ENCODE assay signal across 8 cellular contexts in the genomic region with DNA sequence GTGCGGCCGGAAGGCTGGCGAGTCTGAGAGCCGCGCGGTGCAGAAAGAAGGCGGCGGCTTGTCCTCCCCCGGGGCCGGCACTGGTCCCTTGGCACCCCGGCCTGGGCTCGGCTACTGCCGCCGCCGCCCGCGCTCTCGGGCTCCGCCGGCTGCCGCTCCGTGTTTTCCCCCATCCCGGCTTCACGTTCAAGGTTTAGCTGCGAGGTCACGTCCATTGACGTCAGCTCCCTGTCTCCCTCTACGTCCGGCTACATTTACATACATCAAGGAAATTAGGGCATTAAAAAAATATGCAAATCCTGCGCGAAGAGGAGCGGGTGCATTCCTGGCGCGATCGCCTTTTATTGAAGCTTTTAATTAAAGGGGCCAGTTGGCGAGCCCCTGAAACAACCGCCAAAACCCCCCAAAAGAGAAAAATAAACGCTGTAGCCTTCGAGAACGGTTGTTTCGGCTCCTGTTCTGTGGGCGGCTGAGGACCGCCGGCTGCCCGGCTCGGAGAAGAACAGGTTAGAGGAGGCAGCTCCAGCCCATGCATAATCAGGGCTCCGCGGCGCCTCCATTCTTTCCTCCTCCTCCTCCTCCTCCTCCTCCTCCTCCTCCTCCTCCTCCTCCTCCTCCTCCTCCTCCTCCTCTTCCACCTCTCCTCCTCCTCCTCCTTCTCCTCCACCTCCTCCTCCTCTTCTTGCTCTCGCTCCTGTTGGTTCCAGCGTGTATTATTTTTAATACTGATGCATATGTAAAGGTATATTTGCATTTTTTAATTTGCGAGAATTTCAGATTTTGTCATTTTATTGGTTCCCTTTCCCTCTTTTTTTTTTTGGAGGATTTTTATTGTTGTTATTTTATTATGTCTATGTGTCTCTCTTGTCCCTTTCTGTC.
DNase-seq lines count a peak whose midpoint lies in the region; ATAC-seq and TF ChIP-seq lines count a peak whose summit lies in the region.

No MANE protein-coding gene starts in this region.

- no peak overlapping the region for H3K27ac ChIP-seq in right atrium auricular region

- H3K36me3 ChIP-seq in right atrium auricular region, result no peaks in the 10 kb centered on the region

- H3K4me3 Mint-ChIP-seq in activated naive CD8-positive, alpha-beta T cell, result peak overlapping the region; percentile 83

- peaks cover 13% of the 10 kb centered on the region for H3K9me3 Mint-ChIP-seq in activated naive CD8-positive, alpha-beta T cell (ENCODE audit: low read depth)

- peaks cover 28% of the 10 kb centered on the region for H3K4me1 Mint-ChIP-seq in activated naive CD8-positive, alpha-beta T cell (ENCODE audit: low read depth)

- peak overlapping the region; percentile 9 to 46 for H3K4me3 ChIP-seq in right atrium auricular region
- peak overlapping the region; percentile 39 for H3K4me3 ChIP-seq in retinal pigment epithelial cell (ENCODE audit: low read length)

- H3K36me3 Mint-ChIP-seq in activated naive CD8-positive, alpha-beta T cell, result peaks cover 5% of the 10 kb centered on the region

- peak; percentile 38 for DNase-seq in stimulated activated CD4-positive, alpha-beta T cell treated with anti-CD3 and anti-CD28 coated beads, Interleukin-15, amount 100 ng/mL, for 24 hours
- no peak for DNase-seq in stimulated activated CD4-positive, alpha-beta T cell treated with anti-CD3 and anti-CD28 coated beads, Interleukin-4, amount 100 ng/mL, for 1 hour
- peak; percentile 85 for DNase-seq in NCI-H2227 (lab: John Stamatoyannopoulos, UW; ENCODE audit: unreplicated experiment)
- DNase-seq in right atrium auricular region (ENCODE audit: low spot score), result no peak
- no peak for DNase-seq in retinal pigment epithelial cell (ENCODE audit: low read depth)

- H3K27me3 Mint-ChIP-seq in activated naive CD8-positive, alpha-beta T cell, result peaks cover 58% of the 10 kb centered on the region

- TF ChIP-seq CTCF in right atrium auricular region (IDR thresholded peaks at IDR 0.05) (no peak), retinal pigment epithelial cell (conservative IDR thresholded peaks at IDR 0.05; ENCODE audit: low read depth, low read length) (no peak)

- H3K27me3 ChIP-seq in right atrium auricular region, result peaks cover 40 to 77% of the 10 kb centered on the region in 2 donors

- H3K9me3 ChIP-seq in right atrium auricular region, result no peaks in the 10 kb centered on the region

- peaks cover 0 to 35% of the 10 kb centered on the region in 2 donors for H3K4me1 ChIP-seq in right atrium auricular region

- ATAC-seq in HG02884 (IDR thresholded peaks at IDR 0.05; ENCODE audit: unreplicated experiment), result peak; percentile 31
- no peak for ATAC-seq in HG03457 (IDR thresholded peaks at IDR 0.05; ENCODE audit: unreplicated experiment)

- peak overlapping the region; percentile 46 for H3K27ac Mint-ChIP-seq in activated naive CD8-positive, alpha-beta T cell

Comparison
In these comparisons a context has a peak if more than half of its experiments do, and no peak if none do; other contexts are left out.
1. DNase-seq: peak in stimulated activated CD4-positive, alpha-beta T cell treated with anti-CD3 and anti-CD28 coated beads, Interleukin-15, amount 100 ng/mL, for 24 hours (single experiment) and NCI-H2227 (single experiment); none in stimulated activated CD4-positive, alpha-beta T cell treated with anti-CD3 and anti-CD28 coated beads, Interleukin-4, amount 100 ng/mL, for 1 hour (single experiment), right atrium auricular region (single experiment) and retinal pigment epithelial cell (single experiment).